Comparison of ENCODE assay signal across 9 cellular contexts in the genomic region with DNA sequence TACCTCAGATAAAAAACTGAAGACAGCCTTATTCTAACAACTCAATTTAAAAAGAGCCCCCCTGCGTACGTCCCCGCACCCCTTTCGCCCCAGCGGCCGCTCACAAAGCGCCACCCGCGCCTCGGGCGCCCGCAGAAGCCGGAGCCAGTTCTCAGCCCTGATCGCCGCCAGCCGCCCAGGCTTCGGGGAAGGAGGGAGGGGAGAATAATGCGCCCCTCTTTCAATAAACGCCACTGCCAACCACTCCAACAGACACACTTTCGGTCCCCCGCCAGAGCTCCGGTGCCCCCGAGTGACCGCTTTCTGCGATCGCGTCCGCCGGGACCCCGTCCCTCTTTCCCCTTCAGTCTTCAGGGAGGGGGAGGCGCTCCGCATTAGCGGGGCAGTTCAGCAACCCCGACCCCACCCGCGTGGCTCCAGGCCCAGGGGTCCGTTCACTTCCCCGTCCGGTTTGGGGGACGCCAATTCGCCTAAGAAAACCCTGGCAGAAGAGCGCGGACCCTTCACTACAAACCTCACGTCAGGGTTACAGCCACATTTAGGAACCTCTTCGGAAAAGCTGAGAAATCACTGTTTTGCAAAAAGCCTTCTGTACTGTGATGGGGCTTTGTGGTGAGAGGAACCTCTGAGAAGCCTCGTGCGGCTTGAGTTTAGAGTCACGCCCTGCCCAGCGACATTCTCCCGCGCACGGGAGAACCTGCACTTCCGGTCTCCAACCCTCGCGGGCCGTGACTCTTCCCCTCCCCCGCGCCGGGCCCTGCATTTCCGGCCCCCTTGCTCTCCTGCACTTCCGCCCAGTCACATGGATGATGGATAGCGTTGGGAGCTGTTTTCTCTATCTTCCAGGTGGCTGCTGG. TPM values are rescaled to one million over a fixed set of nuclear protein-coding genes. Genes with fewer than 3 reads are reported as not detected.
DNase-seq lines count a peak whose midpoint lies in the region; ATAC-seq and TF ChIP-seq lines count a peak whose summit lies in the region.
"Had no signal": no experiment of that assay in that cellular context is flagged by ENCODE, and none has a peak within 500 bp of the region (broad histone marks: within the 10 kb centered on the region; RNA-seq: fewer than 3 reads in every experiment).

No MANE protein-coding gene starts in this region.

- H3K27ac ChIP-seq in neural progenitor cell (no peak overlapping the region), RWPE1 (no peak overlapping the region)

- H3K36me3 ChIP-seq in neural progenitor cell, result no peaks in the 10 kb centered on the region

- no peaks in the 10 kb centered on the region for H3K36me3 Mint-ChIP-seq in dendritic cell treated with granulocyte-macrophage colony-stimulating factor and Interleukin-4, amounts not matched to agents 40 ng/mL and 50 ng/mL, for 4 days (ENCODE audit: low read depth)
- H3K36me3 Mint-ChIP-seq in neural progenitor cell, result no peaks in the 10 kb centered on the region

- H3K9me3 ChIP-seq in neural progenitor cell (ENCODE audit: low read depth), result no peaks in the 10 kb centered on the region

- no peak for TF ChIP-seq CTCF in neural progenitor cell (IDR thresholded peaks at IDR 0.05)
- no peak for TF ChIP-seq CTCF in RWPE1 (conservative IDR thresholded peaks at IDR 0.05; ENCODE audit: low read depth)

- peaks cover 5% of the 10 kb centered on the region for H3K4me1 Mint-ChIP-seq in dendritic cell treated with granulocyte-macrophage colony-stimulating factor and Interleukin-4, amounts not matched to agents 40 ng/mL and 50 ng/mL, for 4 days (ENCODE audit: low read depth)
- H3K4me1 Mint-ChIP-seq in neural progenitor cell, result peaks cover 34% of the 10 kb centered on the region

- H3K4me1 ChIP-seq in neural progenitor cell, result peaks cover 7% of the 10 kb centered on the region

- peaks cover 53% of the 10 kb centered on the region for H3K27me3 Mint-ChIP-seq in dendritic cell treated with granulocyte-macrophage colony-stimulating factor and Interleukin-4, amounts not matched to agents 40 ng/mL and 50 ng/mL, for 4 days
- peaks cover 35% of the 10 kb centered on the region for H3K27me3 Mint-ChIP-seq in neural progenitor cell (ENCODE audit: insufficient read depth, low read depth)

- H3K9me3 Mint-ChIP-seq in dendritic cell treated with granulocyte-macrophage colony-stimulating factor and Interleukin-4, amounts not matched to agents 40 ng/mL and 50 ng/mL, for 4 days, result peaks cover 8% of the 10 kb centered on the region
- H3K9me3 Mint-ChIP-seq in neural progenitor cell, result no peaks in the 10 kb centered on the region

- H4K20me1 ChIP-seq in neural progenitor cell (ENCODE audit: low read depth), result peaks cover 3% of the 10 kb centered on the region

- peaks cover 9% of the 10 kb centered on the region for H3F3A ChIP-seq in neural progenitor cell (ENCODE audit: low read depth)

- CTCF ChIA-PET in RWPE1 (lab: Yijun Ruan, JAX), result interaction anchor here (0.7 kb wide), 1 partner anchor 43 kb away, joined by 3 read pairs; no protein-coding TSS in a partner anchor

- POLR2A ChIA-PET in RWPE1 (lab: Yijun Ruan, JAX; ENCODE audit: low non-redundant PET), result no interaction called here

- peak overlapping the region; percentile 97 for H2AFZ ChIP-seq in neural progenitor cell (replicated peaks)

- H3K27ac Mint-ChIP-seq in dendritic cell treated with granulocyte-macrophage colony-stimulating factor and Interleukin-4, amounts not matched to agents 40 ng/mL and 50 ng/mL, for 4 days, result no peak overlapping the region
- no peak overlapping the region for H3K27ac Mint-ChIP-seq in neural progenitor cell

- peak overlapping the region; percentile 13 for H3K4me3 Mint-ChIP-seq in dendritic cell treated with granulocyte-macrophage colony-stimulating factor and Interleukin-4, amounts not matched to agents 40 ng/mL and 50 ng/mL, for 4 days
- H3K4me3 Mint-ChIP-seq in neural progenitor cell, result peak overlapping the region; percentile 83

- intact Hi-C loops in dendritic cell treated with granulocyte-macrophage colony-stimulating factor and Interleukin-4, amounts not matched to agents 40 ng/mL and 50 ng/mL, for 4 days (cut with micrococcal nuclease), result no loop called here

- no peaks in the 10 kb centered on the region for H3K79me2 ChIP-seq in neural progenitor cell (ENCODE audit: low read depth)

- DNase-seq in D341Med (ENCODE audit: low spot score), result peak; percentile 87
- DNase-seq in neural progenitor cell (ENCODE audit: low spot score), result peak; percentile 56
- DNase-seq in RWPE1 (ENCODE audit: low spot score), result no peak
- no peak for DNase-seq in NCI-H2107 (lab: John Stamatoyannopoulos, UW)
- DNase-seq in KG1 (lab: John Stamatoyannopoulos, UW), result no peak
- DNase-seq: activated CD4-positive, alpha-beta T cell treated with anti-CD3 and anti-CD28 coated beads, Interleukin-2, amount 50 U/mL, for 1 hour had no signal

- peak; percentile 71 for ATAC-seq in HG03432 (IDR thresholded peaks at IDR 0.05; ENCODE audit: unreplicated experiment)
- no peak for ATAC-seq in HG03378 (IDR thresholded peaks at IDR 0.05; ENCODE audit: unreplicated experiment)

- H3K27me3 ChIP-seq in neural progenitor cell, result peaks cover 99% of the 10 kb centered on the region

- H3K4me3 ChIP-seq in neural progenitor cell, result peak overlapping the region; percentile 44

- H3K9ac ChIP-seq in neural progenitor cell, result no peak overlapping the region

- H3K4me2 ChIP-seq in neural progenitor cell, result peak overlapping the region; percentile 82

RNA-seq across cellular contexts. Expression of a gene that starts 18.7 kb away (rescaled TPM):
- 0.69 and 1.5 TPM in 2 replicates for total RNA-seq in neural progenitor cell (ENCODE audit: low replicate concordance)

Comparison
In these comparisons a context has a peak if more than half of its experiments do, and no peak if none do; other contexts are left out.
1. DNase-seq: peak in D341Med (single experiment) and neural progenitor cell (single experiment); none in RWPE1 (single experiment), NCI-H2107 (single experiment) and KG1 (single experiment).